ENCODE assay signal across 8 cellular contexts in the genomic region with DNA sequence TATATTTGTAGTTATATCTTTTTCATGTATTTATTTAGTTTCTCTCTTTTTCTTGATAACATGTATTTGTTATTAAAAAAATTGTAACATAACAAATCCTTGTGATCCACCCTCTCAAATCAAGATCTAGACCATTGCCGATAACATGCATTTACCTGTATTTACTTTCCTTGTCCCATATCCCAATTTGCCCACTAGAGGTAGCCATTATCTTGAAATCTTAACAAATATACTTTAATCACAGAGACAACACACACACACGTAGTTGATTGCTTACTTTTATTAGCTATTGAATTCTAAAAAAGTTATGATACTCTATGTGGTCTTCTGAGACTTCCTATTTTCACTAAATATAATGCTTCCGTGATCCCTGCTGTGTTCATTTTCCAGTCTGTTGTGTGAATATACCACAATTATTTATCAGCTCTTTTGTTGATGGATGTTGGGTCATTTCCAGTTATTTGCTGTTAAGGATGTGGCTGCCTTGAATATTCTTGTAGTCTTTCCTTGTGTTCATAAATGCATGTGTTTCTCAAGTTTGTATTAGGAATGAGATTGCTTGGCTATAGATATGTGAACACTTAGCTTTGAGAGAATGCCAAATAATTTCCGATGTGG. TPM values are rescaled to one million over a fixed set of nuclear protein-coding genes. Genes with fewer than 3 reads are reported as not detected.
A peak's percentile ranks its signal among the peaks of the same experiment; 100 is the strongest.
DNase-seq lines count a peak whose midpoint lies in the region; ATAC-seq and TF ChIP-seq lines count a peak whose summit lies in the region.
"Had no signal": no experiment of that assay in that cellular context is flagged by ENCODE, and none has a peak within 500 bp of the region (broad histone marks: within the 10 kb centered on the region; RNA-seq: fewer than 3 reads in every experiment).

No MANE protein-coding gene starts in this region.

- H2AFZ ChIP-seq in neural cell (ENCODE audit: low read depth, low read length): no peak overlapping the region

- H3K27me3 ChIP-seq in colonic mucosa (no peaks in the 10 kb centered on the region), neural cell (ENCODE audit: insufficient read depth, low read depth, low read length) (no peaks in the 10 kb centered on the region)

- DNase-seq in GM10266 (ENCODE audit: extremely low spot score) (peak; percentile 17), NCI-H1694 treated with DMSO at 0.1 percent for 48 hours (lab: John Stamatoyannopoulos, UW) (peak; percentile 12), colonic mucosa (no peak), hepatic stellate cell (ENCODE audit: low spot score) (no peak), ecto neural progenitor cell (ENCODE audit: low spot score) (no peak)
- DNase-seq: activated B cell treated with CpG ODN at 0.5 μM for 24 hours had no signal

- no peak for TF ChIP-seq RAD21 in neural cell (conservative IDR thresholded peaks at IDR 0.05)

- no peaks in the 10 kb centered on the region for H3K79me2 ChIP-seq in neural cell (replicated peaks; ENCODE audit: insufficient read depth, low read length)

- TF ChIP-seq EP300 in neural cell (conservative IDR thresholded peaks at IDR 0.05; ENCODE audit: poor library complexity, severe bottlenecking): no peak

- no peak overlapping the region for H3K4me3 ChIP-seq in colonic mucosa
- no peak overlapping the region for H3K4me3 ChIP-seq in neural cell (ENCODE audit: low read length)

- H3K9me2 ChIP-seq in neural cell (ENCODE audit: insufficient read depth, low read length): no peaks in the 10 kb centered on the region

- no peak overlapping the region for H3K9ac ChIP-seq in colonic mucosa (ENCODE audit: low read depth in 2 of 2, low read length in 2 of 2)
- H3K9ac ChIP-seq in neural cell (ENCODE audit: low read length): no peak overlapping the region

- H3F3A ChIP-seq in neural cell (ENCODE audit: insufficient read depth, low read length, poor library complexity, severe bottlenecking): no peaks in the 10 kb centered on the region

- H4K20me1 ChIP-seq in neural cell (ENCODE audit: insufficient read depth): no peaks in the 10 kb centered on the region

- ATAC-seq in GM21825 (IDR thresholded peaks at IDR 0.05; ENCODE audit: unreplicated experiment): no peak

- TF ChIP-seq CTCF in GM10266 (IDR thresholded peaks at IDR 0.05; ENCODE audit: control insufficient read depth, insufficient read depth, low read depth, missing control alignments) (peak; percentile 37), colonic mucosa (IDR thresholded peaks at IDR 0.05) (peak; percentile 43), neural cell (IDR thresholded peaks at IDR 0.05; ENCODE audit: poor library complexity, severe bottlenecking) (peak; percentile 38)

- H3K9me3 ChIP-seq in colonic mucosa (no peaks in the 10 kb centered on the region), neural cell (ENCODE audit: low read length) (no peaks in the 10 kb centered on the region)

- H3K27ac ChIP-seq in colonic mucosa (no peak overlapping the region), neural cell (ENCODE audit: low read length) (no peak overlapping the region)

- no peaks in the 10 kb centered on the region for H3K4me1 ChIP-seq in colonic mucosa

- H3K36me3 ChIP-seq in colonic mucosa: no peaks in the 10 kb centered on the region
- no peaks in the 10 kb centered on the region for H3K36me3 ChIP-seq in neural cell (ENCODE audit: insufficient read depth, low read length)

- no peak overlapping the region for H3K4me2 ChIP-seq in neural cell (ENCODE audit: low read length)

- intact Hi-C loops in colonic mucosa (cut with DNase I): loop anchor here (5.0 kb wide), 1 partner anchor 235 kb away; a partner anchor contains a TSS

TF ChIP-seq in neural cell, 6 proteins besides CTCF, POLR2A, EP300 and RAD21:
- TF ChIP-seq SMC3 (conservative IDR thresholded peaks at IDR 0.05; ENCODE audit: poor library complexity) (no peak), TAF1 (IDR thresholded peaks at IDR 0.05; ENCODE audit: low read depth) (no peak), POLR2AphosphoS5 (IDR thresholded peaks at IDR 0.05) (no peak), MXI1 (conservative IDR thresholded peaks at IDR 0.05; ENCODE audit: poor library complexity, severe bottlenecking) (no peak), EZH2 (IDR thresholded peaks at IDR 0.05; ENCODE audit: borderline replicate concordance, insufficient read depth, low read length, poor library complexity, severe bottlenecking) (no peak)
- TF ChIP-seq, protein P1, sequence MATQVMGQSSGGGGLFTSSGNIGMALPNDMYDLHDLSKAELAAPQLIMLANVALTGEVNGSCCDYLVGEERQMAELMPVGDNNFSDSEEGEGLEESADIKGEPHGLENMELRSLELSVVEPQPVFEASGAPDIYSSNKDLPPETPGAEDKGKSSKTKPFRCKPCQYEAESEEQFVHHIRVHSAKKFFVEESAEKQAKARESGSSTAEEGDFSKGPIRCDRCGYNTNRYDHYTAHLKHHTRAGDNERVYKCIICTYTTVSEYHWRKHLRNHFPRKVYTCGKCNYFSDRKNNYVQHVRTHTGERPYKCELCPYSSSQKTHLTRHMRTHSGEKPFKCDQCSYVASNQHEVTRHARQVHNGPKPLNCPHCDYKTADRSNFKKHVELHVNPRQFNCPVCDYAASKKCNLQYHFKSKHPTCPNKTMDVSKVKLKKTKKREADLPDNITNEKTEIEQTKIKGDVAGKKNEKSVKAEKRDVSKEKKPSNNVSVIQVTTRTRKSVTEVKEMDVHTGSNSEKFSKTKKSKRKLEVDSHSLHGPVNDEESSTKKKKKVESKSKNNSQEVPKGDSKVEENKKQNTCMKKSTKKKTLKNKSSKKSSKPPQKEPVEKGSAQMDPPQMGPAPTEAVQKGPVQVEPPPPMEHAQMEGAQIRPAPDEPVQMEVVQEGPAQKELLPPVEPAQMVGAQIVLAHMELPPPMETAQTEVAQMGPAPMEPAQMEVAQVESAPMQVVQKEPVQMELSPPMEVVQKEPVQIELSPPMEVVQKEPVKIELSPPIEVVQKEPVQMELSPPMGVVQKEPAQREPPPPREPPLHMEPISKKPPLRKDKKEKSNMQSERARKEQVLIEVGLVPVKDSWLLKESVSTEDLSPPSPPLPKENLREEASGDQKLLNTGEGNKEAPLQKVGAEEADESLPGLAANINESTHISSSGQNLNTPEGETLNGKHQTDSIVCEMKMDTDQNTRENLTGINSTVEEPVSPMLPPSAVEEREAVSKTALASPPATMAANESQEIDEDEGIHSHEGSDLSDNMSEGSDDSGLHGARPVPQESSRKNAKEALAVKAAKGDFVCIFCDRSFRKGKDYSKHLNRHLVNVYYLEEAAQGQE (IDR thresholded peaks at IDR 0.05; ENCODE audit: borderline replicate concordance): no peak

RNA-seq across cellular contexts. Expression of a gene that starts 31.3 kb away (rescaled TPM):
- 10 to 100 TPM; 47.6 to 70.1 TPM for total RNA-seq in colonic mucosa
- polyA plus RNA-seq in neural cell: 81.6 and 92.2 TPM in 2 replicates
- polyA minus RNA-seq in neural cell: 249 and 284 TPM in 2 replicates

Comparison
In these comparisons a context has a peak if more than half of its experiments do, and no peak if none do; other contexts are left out.
1. DNase-seq: peak in GM10266 (single experiment) and NCI-H1694 treated with DMSO at 0.1 percent for 48 hours (single experiment); none in colonic mucosa (single experiment), hepatic stellate cell (single experiment) and ecto neural progenitor cell (single experiment).
2. Peak in every context shown above with its lines, with median percentiles within 50 percentile points of each other: CTCF ChIP-seq.